Comparison of ENCODE assay signal across 5 cellular contexts in genomic region chr3:38361496-38361895, GRCh38.
"Had no signal": no experiment of that assay in that cellular context is flagged by ENCODE, and none has a peak within 500 bp of the region (broad histone marks: within the 10 kb centered on the region; RNA-seq: fewer than 3 reads in every experiment).

No MANE protein-coding gene starts in this region.

- H3K9me3 Mint-ChIP-seq: IgD-negative memory B cell had no signal

- H3K27me3 Mint-ChIP-seq: IgD-negative memory B cell had no signal

- H3K4me3 Mint-ChIP-seq: GM23338, H9, IgD-negative memory B cell had no signal

- ATAC-seq: GM23338 had no signal

- H3K4me1 Mint-ChIP-seq: GM23338, H9 had no signal

- H3K27ac Mint-ChIP-seq: GM23338, H9 had no signal

- DNase-seq: H9, HCEC 1CT, KBM-7 had no signal
